Comparison of ENCODE assay signal across 8 cellular contexts in genomic region chr19:2578911-2579677, GRCh38.
DNase-seq lines count a peak whose midpoint lies in the region; ATAC-seq and TF ChIP-seq lines count a peak whose summit lies in the region.

No MANE protein-coding gene starts in this region.

- ATAC-seq in GM18873 (IDR thresholded peaks at IDR 0.05; ENCODE audit: low FRiP score, unreplicated experiment) (no peak), HG03571 (IDR thresholded peaks at IDR 0.05; ENCODE audit: unreplicated experiment) (no peak)

- peak overlapping the region; percentile 91 to 95 for H3K27ac ChIP-seq in coronary artery

- H3K4me3 ChIP-seq in coronary artery = peak overlapping the region; percentile 70

- DNase-seq in NCI-H345 treated with DMSO at 0.1 percent for 48 hours (lab: John Stamatoyannopoulos, UW; ENCODE audit: unreplicated experiment) = peak; percentile 13
- peak; percentile 57 to 58 for DNase-seq in activated CD4-positive, alpha-beta T cell treated with anti-CD3 and anti-CD28 coated beads, Interleukin-2, amount 50 U/mL, for 4 hours
- DNase-seq in coronary artery (ENCODE audit: low spot score) = peak; percentile 97
- peak; percentile 89 for DNase-seq in kidney tubule cell (ENCODE audit: low spot score)
- DNase-seq in stimulated activated CD4-positive, alpha-beta T cell treated with anti-CD3 and anti-CD28 coated beads, Interleukin-15, amount 100 ng/mL, for 1 hour (ENCODE audit: low read depth in 1 of 2, low spot score in 1 of 2) = peak; percentile 43 to 46

- peak; percentile 66 for TF ChIP-seq CTCF in GM12872 (IDR thresholded peaks at IDR 0.05; ENCODE audit: insufficient read depth, low read depth, low read length)
- peak; percentile 95 for TF ChIP-seq CTCF in coronary artery (IDR thresholded peaks at IDR 0.05)

Comparison
In these comparisons a context has a peak if more than half of its experiments do, and no peak if none do; other contexts are left out.
1. DNase-seq: peak in every context shown above with its lines; median percentile 97 in coronary artery; 89 in kidney tubule cell; 58 in activated CD4-positive, alpha-beta T cell treated with anti-CD3 and anti-CD28 coated beads, Interleukin-2, amount 50 U/mL, for 4 hours; 44 in stimulated activated CD4-positive, alpha-beta T cell treated with anti-CD3 and anti-CD28 coated beads, Interleukin-15, amount 100 ng/mL, for 1 hour; 13 in NCI-H345 treated with DMSO at 0.1 percent for 48 hours.